Comparison of ENCODE assay signal across 9 cellular contexts in genomic region chr16:31253642-31254045, GRCh38. TPM values are rescaled to one million over a fixed set of nuclear protein-coding genes. Genes with fewer than 3 reads are reported as not detected.
DNase-seq lines count a peak whose midpoint lies in the region; ATAC-seq, FAIRE-seq and TF ChIP-seq lines count a peak whose summit lies in the region.
"Had no signal": no experiment of that assay in that cellular context is flagged by ENCODE, and none has a peak within 500 bp of the region (broad histone marks: within the 10 kb centered on the region; RNA-seq: fewer than 3 reads in every experiment).

No MANE protein-coding gene starts in this region.

- no peak overlapping the region for H2AFZ ChIP-seq in HepG2 (ENCODE audit: low read length)

- TF ChIP-seq POLR2A in HepG2 (IDR thresholded peaks at IDR 0.05; ENCODE audit: insufficient read depth in 1 of 2, low read depth in 2 of 2, low read length in 2 of 2) (no peak), stomach (IDR thresholded peaks at IDR 0.05) (no peak)

- no peak overlapping the region for H3K4me3 ChIP-seq in HepG2 (replicated peaks in 1 of 3; ENCODE audit: insufficient read depth in 1 of 3, low read depth in 2 of 3, low read length in 3 of 3)
- H3K4me3 ChIP-seq in stomach = no peak overlapping the region

- H3K27me3 ChIP-seq in HepG2 (ENCODE audit: control insufficient read depth in 1 of 2, insufficient read depth in 2 of 2, low read length in 2 of 2) (no peaks in the 10 kb centered on the region; a peak in 1 of 5 replicates), stomach (peaks cover 0 to 8% (median 0%) of the 10 kb centered on the region in 3 donors)

- POLR2A ChIA-PET in HepG2 (lab: Yijun Ruan, JAX) = no interaction called here

- H3K79me2 ChIP-seq in HepG2 (ENCODE audit: insufficient read depth, low read length) = no peaks in the 10 kb centered on the region

- no peaks in the 10 kb centered on the region for H3K9me3 ChIP-seq in HepG2 (ENCODE audit: low read length)
- H3K9me3 ChIP-seq in stomach = no peaks in the 10 kb centered on the region

- no peaks in the 10 kb centered on the region for H4K20me1 ChIP-seq in HepG2 (ENCODE audit: insufficient read depth, low read length)

- H3K36me3 Mint-ChIP-seq in activated T-helper 1 cell treated with anti-CD3 and anti-CD28 coated beads, Interleukin-12 subunit alpha, Interleukin-12 subunit beta, Interleukin-2, Interleukin-4 antibody, amounts not matched to agents 30 ng/mL and 10 ng/mL and 1 ng/mL, durations not matched to agents 14 hours and 24 hours and 36 hours (ENCODE audit: low read depth) = peaks cover 4% of the 10 kb centered on the region

- TF ChIP-seq CTCF in HepG2 (CRISPR knock-in tag; IDR thresholded peaks at IDR 0.05) (no peak), stomach (IDR thresholded peaks at IDR 0.05) (no peak)

- H3K4me1 ChIP-seq in HepG2 (ENCODE audit: insufficient read depth, low read length) (peaks cover 10% of the 10 kb centered on the region), stomach (no peaks in the 10 kb centered on the region)

- ATAC-seq in HepG2 = peak; percentile 63
- no peak for ATAC-seq in HG03108 (IDR thresholded peaks at IDR 0.05; ENCODE audit: unreplicated experiment)
- ATAC-seq in GM21367 (IDR thresholded peaks at IDR 0.05; ENCODE audit: unreplicated experiment) = no peak
- ATAC-seq in HG02678 (IDR thresholded peaks at IDR 0.05; ENCODE audit: unreplicated experiment) = no peak

- CTCF ChIA-PET in HepG2 (lab: Yijun Ruan, JAX; ENCODE audit: low intra/inter-chr PET ratio, low total read pairs) = no interaction called here

- H3K27me3 Mint-ChIP-seq in activated T-helper 1 cell treated with anti-CD3 and anti-CD28 coated beads, Interleukin-12 subunit alpha, Interleukin-12 subunit beta, Interleukin-2, Interleukin-4 antibody, amounts not matched to agents 30 ng/mL and 10 ng/mL and 1 ng/mL, durations not matched to agents 14 hours and 24 hours and 36 hours (ENCODE audit: insufficient read depth) = no peaks in the 10 kb centered on the region

- H3K4me2 ChIP-seq in HepG2 (ENCODE audit: low read depth, low read length) = 0 out of 2 replicates have a peak overlapping the region, but pooled peaks have one; percentile 21

- in situ Hi-C loops in HepG2 (cut with HindIII; ENCODE audit: extremely low pct_ligation_motif_present, low pct_unique_long_range_greater_than_20kb) = no loop called here

- H3K9me3 Mint-ChIP-seq in activated T-helper 1 cell treated with anti-CD3 and anti-CD28 coated beads, Interleukin-12 subunit alpha, Interleukin-12 subunit beta, Interleukin-2, Interleukin-4 antibody, amounts not matched to agents 30 ng/mL and 10 ng/mL and 1 ng/mL, durations not matched to agents 14 hours and 24 hours and 36 hours = no peaks in the 10 kb centered on the region

- intact Hi-C loops in activated T-helper 1 cell treated with anti-CD3 and anti-CD28 coated beads, Interleukin-12 subunit alpha, Interleukin-12 subunit beta, Interleukin-2, Interleukin-4 antibody, amounts not matched to agents 30 ng/mL and 10 ng/mL and 1 ng/mL, durations not matched to agents 14 hours and 24 hours and 36 hours (cut with micrococcal nuclease) = loop anchor here (1.0 to 5.0 kb wide), 3 partner anchors 12 to 104 kb away; partner anchors contain the start of gene ITGAX
- intact Hi-C loops in HepG2 (cut with micrococcal nuclease; ENCODE audit: unreplicated experiment) = no loop called here
- intact Hi-C loops in stomach (cut with DNase I; ENCODE audit: low total_unique reads) = no loop called here

- H3K4me1 Mint-ChIP-seq in activated T-helper 1 cell treated with anti-CD3 and anti-CD28 coated beads, Interleukin-12 subunit alpha, Interleukin-12 subunit beta, Interleukin-2, Interleukin-4 antibody, amounts not matched to agents 30 ng/mL and 10 ng/mL and 1 ng/mL, durations not matched to agents 14 hours and 24 hours and 36 hours (ENCODE audit: low read depth) = peaks cover 45% of the 10 kb centered on the region

- no peaks in the 10 kb centered on the region for H3K36me3 ChIP-seq in HepG2 (replicated peaks in 1 of 2; ENCODE audit: control insufficient read depth in 1 of 2, insufficient read depth in 2 of 2, low read length in 2 of 2)
- no peaks in the 10 kb centered on the region for H3K36me3 ChIP-seq in stomach

- peak; percentile 63 for DNase-seq in activated CD8-positive, alpha-beta memory T cell treated with anti-CD3 and anti-CD28 coated beads for 24 hours
- DNase-seq in activated CD8-positive, alpha-beta memory T cell treated with anti-CD3 and anti-CD28 coated beads, Interleukin-2, amount 50 U/mL, for 4 hours = no peak
- peak; percentile 50 for DNase-seq in activated T-helper 1 cell treated with anti-CD3 and anti-CD28 coated beads, Interleukin-12 subunit alpha, Interleukin-12 subunit beta, Interleukin-2, Interleukin-4 antibody, amounts not matched to agents 30 ng/mL and 10 ng/mL and 1 ng/mL, durations not matched to agents 14 hours and 24 hours and 36 hours (ENCODE audit: low spot score)
- DNase-seq in HepG2 (ENCODE audit: low spot score) (peak; percentile 23), stomach (peak; percentile 27)

- TF ChIP-seq RAD21 in HepG2 (CRISPR knock-in tag; IDR thresholded peaks at IDR 0.05) = no peak

- WGBS in HepG2 (ENCODE audit: low lambda C conversion rate) = 0% methylated on average over 5 of the region's 5 CpGs
- WGBS in stomach, 5 donors = 45 to 58% (median 47%) methylated on average over 5 of the region's 5 CpGs

- no peak for FAIRE-seq in HepG2 (lab: Jason Lieb, UNC)
- FAIRE-seq: colon had no signal

- H3K4me3 Mint-ChIP-seq in activated T-helper 1 cell treated with anti-CD3 and anti-CD28 coated beads, Interleukin-12 subunit alpha, Interleukin-12 subunit beta, Interleukin-2, Interleukin-4 antibody, amounts not matched to agents 30 ng/mL and 10 ng/mL and 1 ng/mL, durations not matched to agents 14 hours and 24 hours and 36 hours = peak overlapping the region; percentile 82

- peak overlapping the region; percentile 96 for H3K27ac Mint-ChIP-seq in activated T-helper 1 cell treated with anti-CD3 and anti-CD28 coated beads, Interleukin-12 subunit alpha, Interleukin-12 subunit beta, Interleukin-2, Interleukin-4 antibody, amounts not matched to agents 30 ng/mL and 10 ng/mL and 1 ng/mL, durations not matched to agents 14 hours and 24 hours and 36 hours

- BruUV-seq in HepG2 (replicated peaks; lab: Mats Ljungman, UMichigan) = no TSS peak

- no peak overlapping the region for H3K27ac ChIP-seq in HepG2 (ENCODE audit: extremely low read length, insufficient read depth, low read length)
- peak overlapping the region in 2 of 5 donors; percentile 10 to 62 for H3K27ac ChIP-seq in stomach

- TF ChIP-seq EP300 in HepG2 (IDR thresholded peaks at IDR 0.05; ENCODE audit: low read depth in 2 of 2, low read length in 2 of 2) = 0 out of 4 replicates have a peak, but pooled peaks of 1 of the 2 experiments have one; percentile 16
- TF ChIP-seq EP300 in HepG2 (CRISPR knock-in tag; IDR thresholded peaks at IDR 0.05; ENCODE audit: borderline replicate concordance) = no peak; the same call in 1 of the 2 replicates
- TF ChIP-seq EP300 in stomach (IDR thresholded peaks at IDR 0.05) = no peak

- no peak overlapping the region for H3K9ac ChIP-seq in HepG2 (ENCODE audit: insufficient read depth, low read depth, low read length)

RNA-seq across cellular contexts. Expression of gene ITGAM, which starts 6.1 kb away (rescaled TPM):
- 14.2 and 16.8 TPM in 2 replicates for total RNA-seq in activated T-helper 1 cell treated with anti-CD3 and anti-CD28 coated beads, Interleukin-12 subunit alpha, Interleukin-12 subunit beta, Interleukin-2, Interleukin-4 antibody, amounts not matched to agents 30 ng/mL and 10 ng/mL and 1 ng/mL, durations not matched to agents 14 hours and 24 hours and 36 hours
- 0.11 and 0.20 TPM in 2 replicates for total RNA-seq in HepG2 (2016; rRNA removed; fragmentation: Illumina TruSeq; extraction: Trizol)
- not detected in 2 replicates for total RNA-seq in HepG2 (2016; cell fraction: cytosol; rRNA removed; fragmentation: Illumina TruSeq; extraction: Trizol; ENCODE audit: low read depth)
- 0.09 TPM in 1 of 2 replicates, not detected in the other for total RNA-seq in HepG2 (2016; cell fraction: insoluble cytoplasmic fraction; rRNA removed; fragmentation: Illumina TruSeq; extraction: Trizol)
- total RNA-seq in HepG2 (2016; cell fraction: membrane; rRNA removed; fragmentation: Illumina TruSeq; extraction: Trizol) = not detected in 2 replicates
- not detected in 2 replicates for total RNA-seq in HepG2 (2016; cell fraction: nucleus; rRNA removed; fragmentation: Illumina TruSeq; extraction: Trizol)
- 0.01 and 0.09 TPM in 2 replicates for polyA plus RNA-seq in HepG2 (2011; rRNA removed)
- 0.05 and 0.11 TPM in 2 replicates for polyA plus RNA-seq in HepG2 (2011; cell fraction: cytosol; rRNA removed)
- polyA plus RNA-seq in HepG2 (2011; cell fraction: nucleus; rRNA removed) = 0.14 and 1.0 TPM in 2 replicates
- polyA plus RNA-seq in HepG2 (2012) = not detected in 2 replicates
- not detected in 2 replicates for polyA plus RNA-seq in HepG2 (2016; cell fraction: cytosol; fragmentation: Illumina TruSeq; extraction: Trizol; ENCODE audit: low read depth)
- polyA plus RNA-seq in HepG2 (2016; cell fraction: insoluble cytoplasmic fraction; fragmentation: Illumina TruSeq; extraction: Trizol; ENCODE audit: low read depth) = not detected in 2 replicates
- polyA plus RNA-seq in HepG2 (2016; cell fraction: membrane; fragmentation: Illumina TruSeq; extraction: Trizol; ENCODE audit: low read depth) = not detected in 2 replicates
- not detected in 2 replicates for polyA plus RNA-seq in HepG2 (2016; cell fraction: nucleus; fragmentation: Illumina TruSeq; extraction: Trizol; ENCODE audit: insufficient read depth, low read depth)
- not detected in 2 replicates for polyA minus RNA-seq in HepG2 (2011; rRNA and poly(A)+ RNA removed; ENCODE audit: low replicate concordance)
- not detected in 2 replicates for polyA minus RNA-seq in HepG2 (2011; cell fraction: cytosol; rRNA and poly(A)+ RNA removed)
- polyA minus RNA-seq in HepG2 (2011; cell fraction: nucleus; rRNA and poly(A)+ RNA removed) = not detected in 2 replicates
- total RNA-seq in stomach = 100 to 1,000 TPM in 2 of 5 donors, 1 to 10 TPM in 3; 1.8 to 145 (median 7.2) TPM
- polyA plus RNA-seq in stomach = 1 to 10 TPM; 1.2 to 3.8 (median 2.6) TPM

RNA-seq across cellular contexts. Expression of gene PYDC1, which starts 36.7 kb away (rescaled TPM):
- total RNA-seq in activated T-helper 1 cell treated with anti-CD3 and anti-CD28 coated beads, Interleukin-12 subunit alpha, Interleukin-12 subunit beta, Interleukin-2, Interleukin-4 antibody, amounts not matched to agents 30 ng/mL and 10 ng/mL and 1 ng/mL, durations not matched to agents 14 hours and 24 hours and 36 hours = not detected in 2 replicates
- total RNA-seq in HepG2 (2016; rRNA removed; fragmentation: Illumina TruSeq; extraction: Trizol) (not detected in 2 replicates), stomach (not detected)
- not detected in 2 replicates for total RNA-seq in HepG2 (2016; cell fraction: cytosol; rRNA removed; fragmentation: Illumina TruSeq; extraction: Trizol; ENCODE audit: low read depth)
- not detected in 2 replicates for total RNA-seq in HepG2 (2016; cell fraction: insoluble cytoplasmic fraction; rRNA removed; fragmentation: Illumina TruSeq; extraction: Trizol)
- not detected in 2 replicates for total RNA-seq in HepG2 (2016; cell fraction: membrane; rRNA removed; fragmentation: Illumina TruSeq; extraction: Trizol)
- not detected in 2 replicates for total RNA-seq in HepG2 (2016; cell fraction: nucleus; rRNA removed; fragmentation: Illumina TruSeq; extraction: Trizol)
- polyA plus RNA-seq in HepG2 (2011; rRNA removed) (not detected in 2 replicates), stomach (not detected)
- not detected in 2 replicates for polyA plus RNA-seq in HepG2 (2011; cell fraction: cytosol; rRNA removed)
- polyA plus RNA-seq in HepG2 (2011; cell fraction: nucleus; rRNA removed) = not detected in 2 replicates
- polyA plus RNA-seq in HepG2 (2012) = not detected in 2 replicates
- not detected in 2 replicates for polyA plus RNA-seq in HepG2 (2016; cell fraction: cytosol; fragmentation: Illumina TruSeq; extraction: Trizol; ENCODE audit: low read depth)
- polyA plus RNA-seq in HepG2 (2016; cell fraction: insoluble cytoplasmic fraction; fragmentation: Illumina TruSeq; extraction: Trizol; ENCODE audit: low read depth) = not detected in 2 replicates
- polyA plus RNA-seq in HepG2 (2016; cell fraction: membrane; fragmentation: Illumina TruSeq; extraction: Trizol; ENCODE audit: low read depth) = not detected in 2 replicates
- polyA plus RNA-seq in HepG2 (2016; cell fraction: nucleus; fragmentation: Illumina TruSeq; extraction: Trizol; ENCODE audit: insufficient read depth, low read depth) = not detected in 2 replicates
- not detected in 2 replicates for polyA minus RNA-seq in HepG2 (2011; rRNA and poly(A)+ RNA removed; ENCODE audit: low replicate concordance)
- not detected in 2 replicates for polyA minus RNA-seq in HepG2 (2011; cell fraction: cytosol; rRNA and poly(A)+ RNA removed)
- polyA minus RNA-seq in HepG2 (2011; cell fraction: nucleus; rRNA and poly(A)+ RNA removed) = not detected in 2 replicates

RNA-seq across cellular contexts. Expression of gene TRIM72, which starts 39.7 kb away (rescaled TPM):
- 0.10 and 0.15 TPM in 2 replicates for total RNA-seq in activated T-helper 1 cell treated with anti-CD3 and anti-CD28 coated beads, Interleukin-12 subunit alpha, Interleukin-12 subunit beta, Interleukin-2, Interleukin-4 antibody, amounts not matched to agents 30 ng/mL and 10 ng/mL and 1 ng/mL, durations not matched to agents 14 hours and 24 hours and 36 hours
- total RNA-seq in HepG2 (2016; rRNA removed; fragmentation: Illumina TruSeq; extraction: Trizol) (not detected in 2 replicates), stomach (under 1 TPM in 1 of 5 donors, not detected in 4; under 0.01 TPM)
- not detected in 2 replicates for total RNA-seq in HepG2 (2016; cell fraction: cytosol; rRNA removed; fragmentation: Illumina TruSeq; extraction: Trizol; ENCODE audit: low read depth)
- not detected in 2 replicates for total RNA-seq in HepG2 (2016; cell fraction: insoluble cytoplasmic fraction; rRNA removed; fragmentation: Illumina TruSeq; extraction: Trizol)
- not detected in 2 replicates for total RNA-seq in HepG2 (2016; cell fraction: membrane; rRNA removed; fragmentation: Illumina TruSeq; extraction: Trizol)
- total RNA-seq in HepG2 (2016; cell fraction: nucleus; rRNA removed; fragmentation: Illumina TruSeq; extraction: Trizol) = not detected in 2 replicates
- polyA plus RNA-seq in HepG2 (2011; rRNA removed) (not detected in 2 replicates), stomach (under 1 TPM in 2 of 3 donors, not detected in 1; 0.10 to 0.15 TPM)
- polyA plus RNA-seq in HepG2 (2011; cell fraction: cytosol; rRNA removed) = not detected in 2 replicates
- 0.05 TPM in 1 of 2 replicates, not detected in the other for polyA plus RNA-seq in HepG2 (2011; cell fraction: nucleus; rRNA removed)
- polyA plus RNA-seq in HepG2 (2012) = not detected in 2 replicates
- not detected in 2 replicates for polyA plus RNA-seq in HepG2 (2016; cell fraction: cytosol; fragmentation: Illumina TruSeq; extraction: Trizol; ENCODE audit: low read depth)
- not detected in 2 replicates for polyA plus RNA-seq in HepG2 (2016; cell fraction: insoluble cytoplasmic fraction; fragmentation: Illumina TruSeq; extraction: Trizol; ENCODE audit: low read depth)
- not detected in 2 replicates for polyA plus RNA-seq in HepG2 (2016; cell fraction: membrane; fragmentation: Illumina TruSeq; extraction: Trizol; ENCODE audit: low read depth)
- not detected in 2 replicates for polyA plus RNA-seq in HepG2 (2016; cell fraction: nucleus; fragmentation: Illumina TruSeq; extraction: Trizol; ENCODE audit: insufficient read depth, low read depth)
- 0.02 TPM in 1 of 2 replicates, not detected in the other for polyA minus RNA-seq in HepG2 (2011; rRNA and poly(A)+ RNA removed; ENCODE audit: low replicate concordance)
- polyA minus RNA-seq in HepG2 (2011; cell fraction: cytosol; rRNA and poly(A)+ RNA removed) = not detected in 2 replicates
- not detected in 2 replicates for polyA minus RNA-seq in HepG2 (2011; cell fraction: nucleus; rRNA and poly(A)+ RNA removed)

RNA-seq across cellular contexts. Expression of gene PYCARD, which starts 51.1 kb away (rescaled TPM):
- total RNA-seq in activated T-helper 1 cell treated with anti-CD3 and anti-CD28 coated beads, Interleukin-12 subunit alpha, Interleukin-12 subunit beta, Interleukin-2, Interleukin-4 antibody, amounts not matched to agents 30 ng/mL and 10 ng/mL and 1 ng/mL, durations not matched to agents 14 hours and 24 hours and 36 hours = 20.9 and 21.2 TPM in 2 replicates
- total RNA-seq in HepG2 (2016; rRNA removed; fragmentation: Illumina TruSeq; extraction: Trizol) (4.4 and 4.8 TPM in 2 replicates), stomach (100 to 1,000 TPM in 1 of 5 donors, 10 to 100 TPM in 4; 10.5 to 484 (median 29.8) TPM)
- total RNA-seq in HepG2 (2016; cell fraction: cytosol; rRNA removed; fragmentation: Illumina TruSeq; extraction: Trizol; ENCODE audit: low read depth) = 3.8 and 4.5 TPM in 2 replicates
- total RNA-seq in HepG2 (2016; cell fraction: insoluble cytoplasmic fraction; rRNA removed; fragmentation: Illumina TruSeq; extraction: Trizol) = 3.7 and 4.7 TPM in 2 replicates
- 3.8 and 5.0 TPM in 2 replicates for total RNA-seq in HepG2 (2016; cell fraction: membrane; rRNA removed; fragmentation: Illumina TruSeq; extraction: Trizol)
- 1.8 and 2.4 TPM in 2 replicates for total RNA-seq in HepG2 (2016; cell fraction: nucleus; rRNA removed; fragmentation: Illumina TruSeq; extraction: Trizol)
- polyA plus RNA-seq in HepG2 (2011; rRNA removed) (6.0 and 9.2 TPM in 2 replicates), stomach (10 to 100 TPM; 35.7 to 64.9 (median 49.9) TPM)
- 3.7 and 11.2 TPM in 2 replicates for polyA plus RNA-seq in HepG2 (2011; cell fraction: cytosol; rRNA removed)
- polyA plus RNA-seq in HepG2 (2011; cell fraction: nucleus; rRNA removed) = 7.2 and 9.7 TPM in 2 replicates
- 3.6 and 4.1 TPM in 2 replicates for polyA plus RNA-seq in HepG2 (2012)
- 3.8 and 5.0 TPM in 2 replicates for polyA plus RNA-seq in HepG2 (2016; cell fraction: cytosol; fragmentation: Illumina TruSeq; extraction: Trizol; ENCODE audit: low read depth)
- polyA plus RNA-seq in HepG2 (2016; cell fraction: insoluble cytoplasmic fraction; fragmentation: Illumina TruSeq; extraction: Trizol; ENCODE audit: low read depth) = 4.4 and 4.5 TPM in 2 replicates
- polyA plus RNA-seq in HepG2 (2016; cell fraction: membrane; fragmentation: Illumina TruSeq; extraction: Trizol; ENCODE audit: low read depth) = 2.7 and 3.2 TPM in 2 replicates
- 0.87 and 3.1 TPM in 2 replicates for polyA plus RNA-seq in HepG2 (2016; cell fraction: nucleus; fragmentation: Illumina TruSeq; extraction: Trizol; ENCODE audit: insufficient read depth, low read depth)
- 7.8 TPM in 1 of 2 replicates, not detected in the other for polyA minus RNA-seq in HepG2 (2011; rRNA and poly(A)+ RNA removed; ENCODE audit: low replicate concordance)
- polyA minus RNA-seq in HepG2 (2011; cell fraction: cytosol; rRNA and poly(A)+ RNA removed) = 2.7 and 4.6 TPM in 2 replicates
- 0.64 TPM in 1 of 2 replicates, not detected in the other for polyA minus RNA-seq in HepG2 (2011; cell fraction: nucleus; rRNA and poly(A)+ RNA removed)
